8 cellular contexts compared by ENCODE assay signal in the genomic region with DNA sequence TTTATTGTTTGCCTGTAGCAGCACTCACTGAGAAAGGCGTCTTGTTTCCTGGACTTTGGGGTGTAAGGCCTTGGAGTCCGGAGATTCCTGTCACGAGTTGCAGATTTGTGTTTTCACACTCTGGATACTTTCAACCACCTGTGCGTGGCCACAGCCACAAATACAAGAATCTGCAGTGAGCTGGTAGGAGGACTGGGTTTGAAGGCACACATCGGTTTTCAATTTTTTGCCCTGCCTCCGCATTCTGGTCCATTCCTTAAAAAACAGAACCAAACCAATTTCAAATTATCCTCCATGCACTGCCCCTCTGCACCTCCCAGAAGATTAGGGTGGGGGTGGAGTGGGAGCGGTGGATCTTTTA. TPM values are rescaled to one million over a fixed set of nuclear protein-coding genes. Genes with fewer than 3 reads are reported as not detected.
DNase-seq lines count a peak whose midpoint lies in the region; ATAC-seq and TF ChIP-seq lines count a peak whose summit lies in the region.

No MANE protein-coding gene starts in this region.

- TF ChIP-seq CTCF in Calu3 (IDR thresholded peaks at IDR 0.05; ENCODE audit: unreplicated experiment) (no peak), fibroblast of pulmonary artery (IDR thresholded peaks at IDR 0.05; ENCODE audit: low read length, missing control alignments) (no peak), osteocyte (IDR thresholded peaks at IDR 0.05) (no peak)

- H3K36me3 Mint-ChIP-seq in Calu3 (ENCODE audit: insufficient read depth, unreplicated experiment) (peaks cover 21% of the 10 kb centered on the region), osteocyte (ENCODE audit: unreplicated experiment) (peaks cover 2% of the 10 kb centered on the region)

- H3K27ac Mint-ChIP-seq in Calu3 (ENCODE audit: unreplicated experiment) (peak overlapping the region; percentile 85), osteocyte (ENCODE audit: unreplicated experiment) (peak overlapping the region; percentile 96)

- ATAC-seq in HG03135 (IDR thresholded peaks at IDR 0.05; ENCODE audit: unreplicated experiment) (peak; percentile 2), GM19328 (IDR thresholded peaks at IDR 0.05; ENCODE audit: unreplicated experiment) (no peak), GM21528 (IDR thresholded peaks at IDR 0.05; ENCODE audit: low FRiP score, unreplicated experiment) (no peak)

- H3K4me1 Mint-ChIP-seq in Calu3 (ENCODE audit: low read depth, unreplicated experiment): peaks cover 14% of the 10 kb centered on the region
- H3K4me1 Mint-ChIP-seq in osteocyte (ENCODE audit: unreplicated experiment): peaks cover 25% of the 10 kb centered on the region

- H3K27me3 Mint-ChIP-seq in Calu3 (ENCODE audit: unreplicated experiment) (no peaks in the 10 kb centered on the region), osteocyte (ENCODE audit: unreplicated experiment) (no peaks in the 10 kb centered on the region)

- H3K9me3 Mint-ChIP-seq in Calu3 (ENCODE audit: low read depth, unreplicated experiment): no peaks in the 10 kb centered on the region
- H3K9me3 Mint-ChIP-seq in osteocyte (ENCODE audit: unreplicated experiment): peaks cover 11% of the 10 kb centered on the region

- peak; percentile 2 for DNase-seq in Calu3
- DNase-seq in activated CD4-positive, alpha-beta T cell treated with anti-CD3 and anti-CD28 coated beads, Interleukin-2, amount 50 U/mL, for 48 hours: peak; percentile 7 to 15
- DNase-seq in fibroblast of pulmonary artery (ENCODE audit: low read depth): no peak
- no peak for DNase-seq in osteocyte (ENCODE audit: extremely low spot score, unreplicated experiment)
- DNase-seq in NCI-H446 treated with DMSO at 0.1 percent for 48 hours (lab: John Stamatoyannopoulos, UW): no peak

- intact Hi-C loops in Calu3 (cut with micrococcal nuclease; ENCODE audit: unreplicated experiment): loop anchor here (10.0 kb wide), 1 partner anchor 601 kb away; no protein-coding TSS in a partner anchor

- CTCF ChIA-PET in Calu3 (lab: Charles Lee): interaction anchor here (0.8 kb wide), 2 partner anchors 13 to 39 kb away, joined by 3 to 4 read pairs; no protein-coding TSS in a partner anchor

- H3K4me3 ChIP-seq in fibroblast of pulmonary artery (replicated peaks; ENCODE audit: low read depth, low read length): peak overlapping the region; percentile 88

- no TSS peak for BruUV-seq in Calu3 (replicated peaks; lab: Mats Ljungman, UMichigan)

- H3K4me3 Mint-ChIP-seq in Calu3 (ENCODE audit: low read depth, unreplicated experiment) (peak overlapping the region; percentile 86), osteocyte (ENCODE audit: unreplicated experiment) (peak overlapping the region; percentile 93)

RNA-seq across cellular contexts. Expression of gene EXOC4, which starts 0.6 kb away (rescaled TPM):
- total RNA-seq in Calu3 (2022) (91.9 and 92.0 TPM in 2 replicates), osteocyte (99.9 and 105 TPM in 2 replicates)

Comparison
In these comparisons a context has a peak if more than half of its experiments do, and no peak if none do; other contexts are left out.
1. DNase-seq: peak in Calu3 (single experiment) and activated CD4-positive, alpha-beta T cell treated with anti-CD3 and anti-CD28 coated beads, Interleukin-2, amount 50 U/mL, for 48 hours (2 of 2); none in fibroblast of pulmonary artery (single experiment), osteocyte (single experiment) and NCI-H446 treated with DMSO at 0.1 percent for 48 hours (single experiment).